1 cellular context compared by ENCODE assay signal in the genomic region with DNA sequence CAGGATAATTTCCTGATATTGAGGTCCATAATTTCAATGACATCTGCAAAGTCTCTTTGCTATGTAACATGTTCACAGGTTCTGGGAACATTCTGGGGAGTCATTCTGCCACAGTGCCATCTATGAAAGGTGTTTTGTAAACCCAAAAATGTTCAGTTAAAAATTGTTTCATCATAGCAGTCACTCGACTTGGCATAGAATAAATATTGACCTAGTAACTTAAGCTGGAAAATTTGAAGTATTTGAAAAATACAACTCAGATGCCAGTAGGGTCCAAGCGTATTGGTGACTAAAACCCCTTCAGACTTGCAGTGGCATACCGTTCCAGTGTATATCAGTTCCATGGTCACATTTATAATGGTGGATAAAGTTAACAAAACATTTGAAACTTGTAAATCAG.
TF ChIP-seq lines count a peak whose summit lies in the region.

No MANE protein-coding gene starts in this region.

TF ChIP-seq in HepG2, 621 proteins besides CTCF, POLR2A, EP300 and RAD21:
- TF ChIP-seq, protein P1, sequence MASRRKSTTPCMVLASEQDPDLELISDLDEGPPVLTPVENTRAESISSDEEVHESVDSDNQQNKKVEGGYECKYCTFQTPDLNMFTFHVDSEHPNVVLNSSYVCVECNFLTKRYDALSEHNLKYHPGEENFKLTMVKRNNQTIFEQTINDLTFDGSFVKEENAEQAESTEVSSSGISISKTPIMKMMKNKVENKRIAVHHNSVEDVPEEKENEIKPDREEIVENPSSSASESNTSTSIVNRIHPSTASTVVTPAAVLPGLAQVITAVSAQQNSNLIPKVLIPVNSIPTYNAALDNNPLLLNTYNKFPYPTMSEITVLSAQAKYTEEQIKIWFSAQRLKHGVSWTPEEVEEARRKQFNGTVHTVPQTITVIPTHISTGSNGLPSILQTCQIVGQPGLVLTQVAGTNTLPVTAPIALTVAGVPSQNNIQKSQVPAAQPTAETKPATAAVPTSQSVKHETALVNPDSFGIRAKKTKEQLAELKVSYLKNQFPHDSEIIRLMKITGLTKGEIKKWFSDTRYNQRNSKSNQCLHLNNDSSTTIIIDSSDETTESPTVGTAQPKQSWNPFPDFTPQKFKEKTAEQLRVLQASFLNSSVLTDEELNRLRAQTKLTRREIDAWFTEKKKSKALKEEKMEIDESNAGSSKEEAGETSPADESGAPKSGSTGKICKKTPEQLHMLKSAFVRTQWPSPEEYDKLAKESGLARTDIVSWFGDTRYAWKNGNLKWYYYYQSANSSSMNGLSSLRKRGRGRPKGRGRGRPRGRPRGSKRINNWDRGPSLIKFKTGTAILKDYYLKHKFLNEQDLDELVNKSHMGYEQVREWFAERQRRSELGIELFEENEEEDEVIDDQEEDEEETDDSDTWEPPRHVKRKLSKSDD (CRISPR knock-in tag; IDR thresholded peaks at IDR 0.05; ENCODE audit: low read depth): no peak
- peak; percentile 88; the same call in 1 of the 2 replicates for TF ChIP-seq SIX1 (CRISPR knock-in tag; IDR thresholded peaks at IDR 0.05; ENCODE audit: borderline replicate concordance)
- no peak for TF ChIP-seq NFATC3 (CRISPR knock-in tag; IDR thresholded peaks at IDR 0.05)
- no peak for TF ChIP-seq ZNF33A (CRISPR knock-in tag; IDR thresholded peaks at IDR 0.05; ENCODE audit: borderline replicate concordance)
- TF ChIP-seq, protein P2, sequence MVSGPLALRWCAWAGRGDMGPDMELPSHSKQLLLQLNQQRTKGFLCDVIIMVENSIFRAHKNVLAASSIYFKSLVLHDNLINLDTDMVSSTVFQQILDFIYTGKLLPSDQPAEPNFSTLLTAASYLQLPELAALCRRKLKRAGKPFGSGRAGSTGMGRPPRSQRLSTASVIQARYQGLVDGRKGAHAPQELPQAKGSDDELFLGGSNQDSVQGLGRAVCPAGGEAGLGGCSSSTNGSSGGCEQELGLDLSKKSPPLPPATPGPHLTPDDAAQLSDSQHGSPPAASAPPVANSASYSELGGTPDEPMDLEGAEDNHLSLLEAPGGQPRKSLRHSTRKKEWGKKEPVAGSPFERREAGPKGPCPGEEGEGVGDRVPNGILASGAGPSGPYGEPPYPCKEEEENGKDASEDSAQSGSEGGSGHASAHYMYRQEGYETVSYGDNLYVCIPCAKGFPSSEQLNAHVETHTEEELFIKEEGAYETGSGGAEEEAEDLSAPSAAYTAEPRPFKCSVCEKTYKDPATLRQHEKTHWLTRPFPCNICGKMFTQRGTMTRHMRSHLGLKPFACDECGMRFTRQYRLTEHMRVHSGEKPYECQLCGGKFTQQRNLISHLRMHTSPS (CRISPR knock-in tag; IDR thresholded peaks at IDR 0.05; ENCODE audit: low read depth): peak; percentile 50; the same call in 1 of the 2 replicates
- no peak for TF ChIP-seq GATAD1 (CRISPR knock-in tag; IDR thresholded peaks at IDR 0.05)
- no peak for TF ChIP-seq MYNN (CRISPR knock-in tag; IDR thresholded peaks at IDR 0.05; ENCODE audit: low read depth)
- no peak for TF ChIP-seq HMG20B (CRISPR knock-in tag; conservative IDR thresholded peaks at IDR 0.05)
